In genomic region chr20:34190679-34191090, GRCh38 we compare ENCODE assay signal across 9 cellular contexts. TPM values are rescaled to one million over a fixed set of nuclear protein-coding genes. Genes with fewer than 3 reads are reported as not detected.
DNase-seq lines count a peak whose midpoint lies in the region; ATAC-seq and TF ChIP-seq lines count a peak whose summit lies in the region.
"Had no signal": no experiment of that assay in that cellular context is flagged by ENCODE, and none has a peak within 500 bp of the region (broad histone marks: within the 10 kb centered on the region; RNA-seq: fewer than 3 reads in every experiment).

No MANE protein-coding gene starts in this region.

- H3K27me3 Mint-ChIP-seq in activated T-helper 2 cell treated with anti-CD3 and anti-CD28 coated beads, Interferon-gamma antibody, Interleukin-2, Interleukin-4, amounts not matched to agents 10 μg/mL and 5 μg/mL and 100 μg/mL, durations not matched to agents 14 hours and 24 hours and 36 hours (ENCODE audit: low read depth): peaks cover 16% of the 10 kb centered on the region
- peaks cover 2% of the 10 kb centered on the region for H3K27me3 Mint-ChIP-seq in glutamatergic neuron (ENCODE audit: unreplicated experiment)

- WGBS in trophoblast cell (ENCODE audit: extremely low coverage, insufficient coverage, insufficient read length): no CpG with 5 or more reads among the region's 3 CpGs

- H2AK5ac ChIP-seq in trophoblast cell (ENCODE audit: low read length): no peak overlapping the region

- TF ChIP-seq CTCF in glutamatergic neuron (IDR thresholded peaks at IDR 0.05; ENCODE audit: partially characterized antibody, unreplicated experiment): no peak

- H3K9me3 Mint-ChIP-seq in activated T-helper 2 cell treated with anti-CD3 and anti-CD28 coated beads, Interferon-gamma antibody, Interleukin-2, Interleukin-4, amounts not matched to agents 10 μg/mL and 5 μg/mL and 100 μg/mL, durations not matched to agents 14 hours and 24 hours and 36 hours: no peaks in the 10 kb centered on the region
- no peaks in the 10 kb centered on the region for H3K9me3 Mint-ChIP-seq in glutamatergic neuron (ENCODE audit: unreplicated experiment)

- no peak overlapping the region for H3K27ac Mint-ChIP-seq in activated T-helper 2 cell treated with anti-CD3 and anti-CD28 coated beads, Interferon-gamma antibody, Interleukin-2, Interleukin-4, amounts not matched to agents 10 μg/mL and 5 μg/mL and 100 μg/mL, durations not matched to agents 14 hours and 24 hours and 36 hours
- no peak overlapping the region for H3K27ac Mint-ChIP-seq in glutamatergic neuron (ENCODE audit: unreplicated experiment)

- no peak overlapping the region for H4K91ac ChIP-seq in trophoblast cell (ENCODE audit: low read depth, low read length)

- no peak overlapping the region for H2BK12ac ChIP-seq in trophoblast cell (ENCODE audit: low read length)

- H3K27me3 ChIP-seq in HUES48 (ENCODE audit: control insufficient read depth, insufficient read depth, low read length) (no peaks in the 10 kb centered on the region), trophoblast cell (ENCODE audit: insufficient read depth, low read length) (no peaks in the 10 kb centered on the region)

- no peaks in the 10 kb centered on the region for H3K36me3 Mint-ChIP-seq in activated T-helper 2 cell treated with anti-CD3 and anti-CD28 coated beads, Interferon-gamma antibody, Interleukin-2, Interleukin-4, amounts not matched to agents 10 μg/mL and 5 μg/mL and 100 μg/mL, durations not matched to agents 14 hours and 24 hours and 36 hours (ENCODE audit: low read depth)
- H3K36me3 Mint-ChIP-seq in glutamatergic neuron (ENCODE audit: unreplicated experiment): no peaks in the 10 kb centered on the region

- H3K4me3 ChIP-seq in HUES48 (ENCODE audit: low read depth, low read length): no peak overlapping the region
- H3K4me3 ChIP-seq in trophoblast cell (ENCODE audit: low read depth, low read length): no peak overlapping the region

- DNase-seq in DMS153 (lab: John Stamatoyannopoulos, UW) (peak; percentile 79), NOMO-1 (lab: John Stamatoyannopoulos, UW; ENCODE audit: unreplicated experiment in 2 of 2) (peak; percentile 13 to 23), glutamatergic neuron (peak; percentile 81), trophoblast cell (peak; percentile 33 to 61)
- DNase-seq in activated T-helper 2 cell treated with anti-CD3 and anti-CD28 coated beads, Interferon-gamma antibody, Interleukin-2, Interleukin-4, amounts not matched to agents 10 μg/mL and 5 μg/mL and 100 μg/mL, durations not matched to agents 14 hours and 24 hours and 36 hours (ENCODE audit: low spot score): peak; percentile 22

- H3K79me1 ChIP-seq in trophoblast cell (ENCODE audit: low read length): no peaks in the 10 kb centered on the region

- no peak overlapping the region for H2AFZ ChIP-seq in trophoblast cell (ENCODE audit: insufficient read depth, low read length, poor library complexity)

- H3K9me3 ChIP-seq in HUES48 (ENCODE audit: control insufficient read depth, insufficient read depth, low read length) (no peaks in the 10 kb centered on the region), trophoblast cell (ENCODE audit: insufficient read depth, low read depth, low read length) (no peaks in the 10 kb centered on the region)

- no peak overlapping the region for H3K14ac ChIP-seq in trophoblast cell (ENCODE audit: low read length)

- H3K4me1 Mint-ChIP-seq in activated T-helper 2 cell treated with anti-CD3 and anti-CD28 coated beads, Interferon-gamma antibody, Interleukin-2, Interleukin-4, amounts not matched to agents 10 μg/mL and 5 μg/mL and 100 μg/mL, durations not matched to agents 14 hours and 24 hours and 36 hours (ENCODE audit: low read depth): peaks cover 9% of the 10 kb centered on the region
- H3K4me1 Mint-ChIP-seq in glutamatergic neuron (ENCODE audit: low read depth, unreplicated experiment): peaks cover 16% of the 10 kb centered on the region

- H2BK120ac ChIP-seq in trophoblast cell (ENCODE audit: insufficient read depth, low read length, poor library complexity): no peak overlapping the region

- H3K4me2 ChIP-seq in trophoblast cell (ENCODE audit: low read length): no peak overlapping the region

- no peak overlapping the region for H3K4me3 Mint-ChIP-seq in activated T-helper 2 cell treated with anti-CD3 and anti-CD28 coated beads, Interferon-gamma antibody, Interleukin-2, Interleukin-4, amounts not matched to agents 10 μg/mL and 5 μg/mL and 100 μg/mL, durations not matched to agents 14 hours and 24 hours and 36 hours (ENCODE audit: low read depth)
- no peak overlapping the region for H3K4me3 Mint-ChIP-seq in glutamatergic neuron (ENCODE audit: unreplicated experiment)

- H3K18ac ChIP-seq in trophoblast cell (ENCODE audit: low read length): no peak overlapping the region

- no peaks in the 10 kb centered on the region for H3K36me3 ChIP-seq in HUES48 (ENCODE audit: control insufficient read depth, insufficient read depth, low read length)
- H3K36me3 ChIP-seq in trophoblast cell (ENCODE audit: control insufficient read depth in 1 of 2, insufficient read depth in 2 of 2, low read length in 2 of 2): no peaks in the 10 kb centered on the region

- ATAC-seq in HG02840 (IDR thresholded peaks at IDR 0.05; ENCODE audit: low FRiP score, unreplicated experiment) (no peak), HG03354 (IDR thresholded peaks at IDR 0.05; ENCODE audit: poor library complexity, severe bottlenecking, unreplicated experiment) (no peak)

- no peak overlapping the region for H4K12ac ChIP-seq in trophoblast cell (ENCODE audit: low read depth, low read length)

- no peak overlapping the region for H3K23ac ChIP-seq in trophoblast cell (ENCODE audit: low read length)

- no peak overlapping the region for H3K9ac ChIP-seq in HUES48 (ENCODE audit: low read depth, low read length)
- H3K9ac ChIP-seq in trophoblast cell (ENCODE audit: low read length): no peak overlapping the region

- H4K8ac ChIP-seq in trophoblast cell (ENCODE audit: low read depth, low read length): no peak overlapping the region

- no peaks in the 10 kb centered on the region for H3K79me2 ChIP-seq in trophoblast cell (ENCODE audit: control insufficient read depth, insufficient read depth, low read length, poor library complexity)

- H3K4me1 ChIP-seq in HUES48 (ENCODE audit: control insufficient read depth, insufficient read depth, low read length) (peaks cover 13% of the 10 kb centered on the region), trophoblast cell (ENCODE audit: control insufficient read depth in 1 of 2, insufficient read depth in 2 of 2, low read length in 2 of 2) (peaks cover 0 to 4% of the 10 kb centered on the region in 2 experiments)

- H3K27ac ChIP-seq in HUES48 (ENCODE audit: low read depth, low read length) (peak overlapping the region; percentile 49), trophoblast cell (ENCODE audit: low read depth, low read length) (no peak overlapping the region)

- intact Hi-C loops in activated T-helper 2 cell treated with anti-CD3 and anti-CD28 coated beads, Interferon-gamma antibody, Interleukin-2, Interleukin-4, amounts not matched to agents 10 μg/mL and 5 μg/mL and 100 μg/mL, durations not matched to agents 14 hours and 24 hours and 36 hours (cut with micrococcal nuclease): loop anchor here (5.0 kb wide), 1 partner anchor 62 kb away; no protein-coding TSS in a partner anchor

- no peak overlapping the region for H3K4ac ChIP-seq in trophoblast cell (ENCODE audit: low read depth, low read length)

- H2BK5ac ChIP-seq in trophoblast cell (ENCODE audit: low read depth, low read length, poor library complexity): no peak overlapping the region

RNA-seq across cellular contexts. Expression of gene ASIP, which starts 50.5 kb away (rescaled TPM):
- not detected in 2 replicates for total RNA-seq in activated T-helper 2 cell treated with anti-CD3 and anti-CD28 coated beads, Interferon-gamma antibody, Interleukin-2, Interleukin-4, amounts not matched to agents 10 μg/mL and 5 μg/mL and 100 μg/mL, durations not matched to agents 14 hours and 24 hours and 36 hours
- not detected for total RNA-seq in glutamatergic neuron (ENCODE audit: unreplicated experiment)
- 0.11 TPM in 1 of 2 replicates, not detected in the other for polyA plus RNA-seq in trophoblast cell (2013)
- total RNA-seq: temporal lobe had no signal

Comparison
In these comparisons a context has a peak if more than half of its experiments do, and no peak if none do; other contexts are left out.
1. DNase-seq: peak in every context shown above with its lines; median percentile 81 in glutamatergic neuron; 79 in DMS153; 47 in trophoblast cell; 22 in activated T-helper 2 cell treated with anti-CD3 and anti-CD28 coated beads, Interferon-gamma antibody, Interleukin-2, Interleukin-4, amounts not matched to agents 10 μg/mL and 5 μg/mL and 100 μg/mL, durations not matched to agents 14 hours and 24 hours and 36 hours; 18 in NOMO-1.